Comparison of ENCODE assay signal across 17 cellular contexts in genomic region chr3:170707899-170708298, GRCh38.
A peak's percentile ranks its signal among the peaks of the same experiment; 100 is the strongest.
DNase-seq lines count a peak whose midpoint lies in the region; ATAC-seq and TF ChIP-seq lines count a peak whose summit lies in the region.
"Had no signal": no experiment of that assay in that cellular context is flagged by ENCODE, and none has a peak within 500 bp of the region (broad histone marks: within the 10 kb centered on the region; RNA-seq: fewer than 3 reads in every experiment).

No MANE protein-coding gene starts in this region.

- H3K27me3 ChIP-seq in RWPE2 (ENCODE audit: insufficient read depth, poor library complexity, severe bottlenecking) (no peaks in the 10 kb centered on the region), foreskin keratinocyte (no peaks in the 10 kb centered on the region), stomach (no peaks in the 10 kb centered on the region)
- H3K27me3 ChIP-seq: BLaER1, Peyer's patch had no signal

- intact Hi-C loops in stomach (cut with DNase I; ENCODE audit: low total_unique reads), result no loop called here

- no peak for TF ChIP-seq POLR2A in stomach (IDR thresholded peaks at IDR 0.05)

- H3K4me3 ChIP-seq in RWPE2 (ENCODE audit: severe bottlenecking) (no peak overlapping the region), stomach (no peak overlapping the region)
- H3K4me3 ChIP-seq: BLaER1, Peyer's patch had no signal

- 69 to 93% (median 86%) methylated on average over 2 of the region's 2 CpGs for whole genome bisulfite sequencing in stomach, 5 donors

- H3K4me1 ChIP-seq in RWPE2 (ENCODE audit: insufficient read depth, poor library complexity, severe bottlenecking) (peaks cover 32% of the 10 kb centered on the region), foreskin keratinocyte (peaks cover 43% of the 10 kb centered on the region), stomach (no peaks in the 10 kb centered on the region)
- H3K4me1 ChIP-seq: BLaER1, Peyer's patch had no signal

- DNase-seq in A172 (ENCODE audit: low spot score) (peak; percentile 50), HPDE6-E6E7 (ENCODE audit: extremely low spot score) (peak; percentile 51), RWPE2 (ENCODE audit: low spot score) (no peak), foreskin keratinocyte (peak; percentile 97), SK-N-DZ (ENCODE audit: low spot score) (no peak), NCI-H1436 treated with DMSO at 0.1 percent for 48 hours (lab: John Stamatoyannopoulos, UW) (no peak), NCI-H1105 (lab: John Stamatoyannopoulos, UW) (no peak), stomach (no peak)
- DNase-seq: CD4-positive, alpha-beta memory T cell; KBM-7; NCI-H1417 treated with DMSO at 0.1 percent for 48 hours; NCI-H2029; NCI-H446; NCI-H526 treated with DMSO at 0.1 percent for 48 hours; Peyer's patch; SHP77 had no signal

- H3K9me3 ChIP-seq in RWPE2 (ENCODE audit: severe bottlenecking) (no peaks in the 10 kb centered on the region), stomach (peaks cover 8 to 15% (median 15%) of the 10 kb centered on the region in 4 donors)

- peak overlapping the region; percentile 69 for H3K27ac ChIP-seq in RWPE2 (ENCODE audit: poor library complexity, severe bottlenecking)
- peak overlapping the region; percentile 16 for H3K27ac ChIP-seq in foreskin keratinocyte
- no peak overlapping the region for H3K27ac ChIP-seq in stomach
- H3K27ac ChIP-seq: BLaER1, Peyer's patch had no signal

- H3K36me3 ChIP-seq in RWPE2 (ENCODE audit: low read depth) (no peaks in the 10 kb centered on the region), stomach (no peaks in the 10 kb centered on the region)
- H3K36me3 ChIP-seq: BLaER1, Peyer's patch had no signal

- no peak for TF ChIP-seq CTCF in RWPE2 (IDR thresholded peaks at IDR 0.05; ENCODE audit: poor library complexity, severe bottlenecking)
- no peak for TF ChIP-seq CTCF in foreskin keratinocyte (conservative IDR thresholded peaks at IDR 0.05)
- no peak for TF ChIP-seq CTCF in stomach (IDR thresholded peaks at IDR 0.05)

- no peak for TF ChIP-seq EP300 in stomach (IDR thresholded peaks at IDR 0.05)

- ATAC-seq in RWPE2 (ENCODE audit: low read depth), result peak; percentile 78
- peak; percentile 75 for ATAC-seq in foreskin keratinocyte

Comparison
In these comparisons a context has a peak if more than half of its experiments do, and no peak if none do; other contexts are left out.
1. DNase-seq: peak in A172 (single experiment), HPDE6-E6E7 (single experiment) and foreskin keratinocyte (2 of 2); none in RWPE2 (single experiment), SK-N-DZ (single experiment), NCI-H1436 treated with DMSO at 0.1 percent for 48 hours (single experiment), NCI-H1105 (single experiment) and stomach (single experiment).
2. H3K27ac ChIP-seq: peak in RWPE2 (single experiment) and foreskin keratinocyte (single experiment); none in stomach (0 of 5).